1 cellular context compared by ENCODE assay signal in genomic region chr6:106339334-106340029, GRCh38.
A peak's percentile ranks its signal among the peaks of the same experiment; 100 is the strongest.
TF ChIP-seq lines count a peak whose summit lies in the region.

No MANE protein-coding gene starts in this region.

TF ChIP-seq in HEK293, 187 proteins besides CTCF, POLR2A, EP300 and RAD21 (continued from another document and continues in another):
- TF ChIP-seq ZNF280C (tag by site-specific recombination; IDR thresholded peaks at IDR 0.05), result no peak
- TF ChIP-seq ZNF521 (tag by site-specific recombination; IDR thresholded peaks at IDR 0.05), result no peak
- no peak for TF ChIP-seq ZBTB1 (tag by site-specific recombination; IDR thresholded peaks at IDR 0.05)
- TF ChIP-seq ZNF514 (tag by site-specific recombination; IDR thresholded peaks at IDR 0.05), result no peak
- TF ChIP-seq ZNF654 (tag by site-specific recombination; IDR thresholded peaks at IDR 0.05; ENCODE audit: low read depth), result peak; percentile 88
- no peak for TF ChIP-seq ZNF518A (tag by site-specific recombination; conservative IDR thresholded peaks at IDR 0.05; ENCODE audit: low read depth)
- no peak for TF ChIP-seq ZNF701 (tag by site-specific recombination; IDR thresholded peaks at IDR 0.05)
- TF ChIP-seq ZNF768 (tag by site-specific recombination; IDR thresholded peaks at IDR 0.05), result no peak
- no peak for TF ChIP-seq ZNF341 (tag by site-specific recombination; IDR thresholded peaks at IDR 0.05; ENCODE audit: low read depth)
- TF ChIP-seq ZNF645 (tag by site-specific recombination; IDR thresholded peaks at IDR 0.05), result no peak
- no peak for TF ChIP-seq ZNF488 (tag by site-specific recombination; IDR thresholded peaks at IDR 0.05)
- no peak for TF ChIP-seq INSM2 (tag by site-specific recombination; IDR thresholded peaks at IDR 0.05)
- TF ChIP-seq ZBTB8A (tag by site-specific recombination; IDR thresholded peaks at IDR 0.05), result no peak
- TF ChIP-seq ZNF391 (tag by site-specific recombination; IDR thresholded peaks at IDR 0.05; ENCODE audit: borderline replicate concordance, low read depth), result no peak
- TF ChIP-seq ZNF791 (tag by site-specific recombination; IDR thresholded peaks at IDR 0.05), result no peak
- no peak for TF ChIP-seq ZNF169 (tag by site-specific recombination; IDR thresholded peaks at IDR 0.05)
- no peak for TF ChIP-seq ZNF596 (tag by site-specific recombination; IDR thresholded peaks at IDR 0.05)
- no peak for TF ChIP-seq ZNF138 (tag by site-specific recombination; IDR thresholded peaks at IDR 0.05; ENCODE audit: borderline replicate concordance)
- TF ChIP-seq MYNN (tag by site-specific recombination; IDR thresholded peaks at IDR 0.05; ENCODE audit: borderline replicate concordance), result no peak
- TF ChIP-seq ZNF830 (tag by site-specific recombination; IDR thresholded peaks at IDR 0.05; ENCODE audit: low read depth), result no peak
- TF ChIP-seq EGR2 (tag by site-specific recombination; IDR thresholded peaks at IDR 0.05; ENCODE audit: low read depth), result no peak
- TF ChIP-seq ZNF660 (tag by site-specific recombination; IDR thresholded peaks at IDR 0.05), result peak; percentile 80; the same call in 1 of the 2 replicates
- no peak for TF ChIP-seq SCRT1 (tag by site-specific recombination; IDR thresholded peaks at IDR 0.05; ENCODE audit: borderline replicate concordance)
- TF ChIP-seq ZBTB11 (tag by site-specific recombination; conservative IDR thresholded peaks at IDR 0.05; ENCODE audit: low read depth), result no peak
- TF ChIP-seq ZFP3 (tag by site-specific recombination; IDR thresholded peaks at IDR 0.05; ENCODE audit: low read depth), result no peak
- TF ChIP-seq GLI2 (tag by site-specific recombination; IDR thresholded peaks at IDR 0.05; ENCODE audit: borderline replicate concordance, low read depth), result no peak
- no peak for TF ChIP-seq ZFP37 (tag by site-specific recombination; IDR thresholded peaks at IDR 0.05)
- no peak; the same call in 1 of the 2 replicates for TF ChIP-seq GLIS2 (tag by site-specific recombination; IDR thresholded peaks at IDR 0.05)
- TF ChIP-seq ZFP69B (tag by site-specific recombination; IDR thresholded peaks at IDR 0.05), result 0 out of 2 replicates have a peak, but pooled peaks have one; percentile 24
- TF ChIP-seq PRDM6 (tag by site-specific recombination; IDR thresholded peaks at IDR 0.05), result no peak
- peak; percentile 61 for TF ChIP-seq GLIS1 (tag by site-specific recombination; IDR thresholded peaks at IDR 0.05)
- TF ChIP-seq HIC1 (tag by site-specific recombination; IDR thresholded peaks at IDR 0.05), result no peak
- TF ChIP-seq BCL6B (tag by site-specific recombination; IDR thresholded peaks at IDR 0.05), result no peak
- no peak for TF ChIP-seq ZNF423 (tag by site-specific recombination; IDR thresholded peaks at IDR 0.05)
- no peak for TF ChIP-seq ZBTB6 (tag by site-specific recombination; IDR thresholded peaks at IDR 0.05)
- no peak for TF ChIP-seq ZNF37A (tag by site-specific recombination; IDR thresholded peaks at IDR 0.05)
- no peak for TF ChIP-seq ZNF24 (tag by site-specific recombination; IDR thresholded peaks at IDR 0.05)
